Comparison of ENCODE assay signal across 35 cellular contexts in the genomic region with DNA sequence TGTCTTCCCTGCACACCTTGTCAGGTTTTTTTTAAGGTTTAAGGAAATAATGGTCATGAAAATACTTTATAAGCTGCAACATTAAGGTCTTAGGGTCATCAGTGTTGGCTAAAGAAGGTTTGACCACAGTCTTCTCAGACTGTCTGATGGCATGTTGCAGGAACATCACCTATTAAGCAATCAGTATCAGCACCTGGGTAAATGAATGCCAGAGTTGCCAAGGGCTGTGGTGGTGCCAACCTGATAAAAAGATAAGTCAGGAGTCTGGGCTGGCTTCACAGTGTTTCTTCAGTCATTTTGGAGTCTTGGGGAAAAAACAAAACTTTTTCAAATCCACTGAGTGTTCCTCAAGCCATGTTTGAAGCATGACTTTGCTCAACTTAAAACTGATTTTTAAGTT.
"Had no signal": no experiment of that assay in that cellular context is flagged by ENCODE, and none has a peak within 500 bp of the region (broad histone marks: within the 10 kb centered on the region; RNA-seq: fewer than 3 reads in every experiment).

No MANE protein-coding gene starts in this region.

- H3K4me3 Mint-ChIP-seq: activated CD4-positive, alpha-beta memory T cell treated with anti-CD3 and anti-CD28 coated beads, Interleukin-2, amount 10 ng/mL, durations not matched to agents 7 days and 5 days; activated CD8-positive, alpha-beta memory T cell treated with anti-CD3 and anti-CD28 coated beads, Interleukin-2, amount 10 ng/mL, durations not matched to agents 7 days and 5 days; activated naive CD8-positive, alpha-beta T cell treated with anti-CD3 and anti-CD28 coated beads for 36 hours; activated T-helper 17 cell treated with anti-CD3 and anti-CD28 coated beads, Interleukin-2, amount 50 U/mL, for 72 hours; central memory CD8-positive, alpha-beta T cell had no signal

- H3K27me3 ChIP-seq: ascending aorta, cardiac muscle cell had no signal

- H3K9me3 Mint-ChIP-seq: activated CD4-positive, alpha-beta memory T cell treated with anti-CD3 and anti-CD28 coated beads, Interleukin-2, amount 10 ng/mL, durations not matched to agents 7 days and 5 days; activated naive CD8-positive, alpha-beta T cell treated with anti-CD3 and anti-CD28 coated beads for 36 hours; activated T-helper 17 cell treated with anti-CD3 and anti-CD28 coated beads, Interleukin-2, amount 50 U/mL, for 72 hours; central memory CD8-positive, alpha-beta T cell had no signal

- H3K4me1 ChIP-seq: ascending aorta had no signal

- H3K27ac ChIP-seq: ascending aorta, cardiac muscle cell, PC-9, RWPE1, WERI-Rb-1 had no signal

- ATAC-seq: activated CD8-positive, alpha-beta memory T cell treated with anti-CD3 and anti-CD28 coated beads, Interleukin-2, amount 10 ng/mL, durations not matched to agents 7 days and 5 days; activated T-helper 17 cell treated with anti-CD3 and anti-CD28 coated beads, Interleukin-2, amount 50 U/mL, for 72 hours; Right ventricle myocardium inferior; SK-N-SH treated with all-trans-retinoic acid at 6 μM for 48 hours had no signal

- H3K27ac Mint-ChIP-seq: activated CD4-positive, alpha-beta memory T cell treated with anti-CD3 and anti-CD28 coated beads, Interleukin-2, amount 10 ng/mL, durations not matched to agents 7 days and 5 days; activated CD8-positive, alpha-beta memory T cell treated with anti-CD3 and anti-CD28 coated beads, Interleukin-2, amount 10 ng/mL, durations not matched to agents 7 days and 5 days; activated naive CD8-positive, alpha-beta T cell treated with anti-CD3 and anti-CD28 coated beads for 36 hours; activated T-helper 17 cell treated with anti-CD3 and anti-CD28 coated beads, Interleukin-2, amount 50 U/mL, for 72 hours had no signal

- H3K36me3 ChIP-seq: cardiac muscle cell had no signal

- H3K9me3 ChIP-seq: ascending aorta had no signal

- DNase-seq: activated CD4-positive, alpha-beta memory T cell treated with anti-CD3 and anti-CD28 coated beads, Interleukin-2, amount 10 ng/mL, durations not matched to agents 7 days and 5 days; activated CD4-positive, alpha-beta T cell treated with anti-CD3 and anti-CD28 coated beads for 1 hour; activated CD4-positive, alpha-beta T cell treated with anti-CD3 and anti-CD28 coated beads for 48 hours; activated CD4-positive, CD25-positive, alpha-beta regulatory T cell; activated CD8-positive, alpha-beta memory T cell treated with anti-CD3 and anti-CD28 coated beads for 24 hours; activated CD8-positive, alpha-beta memory T cell treated with anti-CD3 and anti-CD28 coated beads, Interleukin-2, amount 10 ng/mL, durations not matched to agents 7 days and 5 days; activated CD8-positive, alpha-beta memory T cell treated with anti-CD3 and anti-CD28 coated beads, Interleukin-2, amount 50 U/mL, for 48 hours; activated effector memory CD4-positive, alpha-beta T cell treated with anti-CD3 and anti-CD28 coated beads, Interleukin-2, amount 50 U/mL, for 16 hours; activated naive CD4-positive, alpha-beta T cell; activated naive CD4-positive, alpha-beta T cell treated with anti-CD3 and anti-CD28 coated beads, Interleukin-2, amount 50 U/mL, for 16 hours; activated naive CD8-positive, alpha-beta T cell treated with anti-CD3 and anti-CD28 coated beads for 36 hours; activated T-cell treated with anti-CD3 and anti-CD28 coated beads, Interleukin-2, amount 50 U/mL, for 48 hours; amniotic stem cell; NCI-H1048; NCI-H1105 treated with DMSO at 0.1 percent for 48 hours; NCI-H1436; NCI-H1694; NCI-H1930; NCI-H2081 treated with DMSO at 0.1 percent for 48 hours; NCI-H345; NCI-H524 treated with DMSO at 0.1 percent for 48 hours; NK-92 treated with Interleukin-12 subunit alpha and Interleukin-12 subunit beta, amount 100 ng/mL, for 24 hours; PC-9; SIG-M5; T-helper 1 cell; T-helper 2 cell; T-helper 9 cell; WERI-Rb-1 had no signal

- H3K27me3 Mint-ChIP-seq: activated CD4-positive, alpha-beta memory T cell treated with anti-CD3 and anti-CD28 coated beads, Interleukin-2, amount 10 ng/mL, durations not matched to agents 7 days and 5 days; activated CD8-positive, alpha-beta memory T cell treated with anti-CD3 and anti-CD28 coated beads, Interleukin-2, amount 10 ng/mL, durations not matched to agents 7 days and 5 days; activated naive CD8-positive, alpha-beta T cell treated with anti-CD3 and anti-CD28 coated beads for 36 hours; activated T-helper 17 cell treated with anti-CD3 and anti-CD28 coated beads, Interleukin-2, amount 50 U/mL, for 72 hours; central memory CD8-positive, alpha-beta T cell had no signal

- H3K4me3 ChIP-seq: ascending aorta, cardiac muscle cell, PC-9 had no signal
